In genomic region chr1:165634154-165634921, GRCh38 we compare ENCODE assay signal across 18 cellular contexts. TPM values are rescaled to one million over a fixed set of nuclear protein-coding genes. Genes with fewer than 3 reads are reported as not detected.
A peak's percentile ranks its signal among the peaks of the same experiment; 100 is the strongest.
DNase-seq lines count a peak whose midpoint lies in the region; ATAC-seq and TF ChIP-seq lines count a peak whose summit lies in the region.
"Had no signal": no experiment of that assay in that cellular context is flagged by ENCODE, and none has a peak within 500 bp of the region (broad histone marks: within the 10 kb centered on the region; RNA-seq: fewer than 3 reads in every experiment).

No MANE protein-coding gene starts in this region.

- H3K27ac ChIP-seq in left ventricle myocardium inferior (replicated peaks), result peak overlapping the region; percentile 95
- H3K27ac ChIP-seq in ascending aorta, result peak overlapping the region; percentile 15 to 91
- peak overlapping the region in 3 of 4 donors; percentile 7 to 94 (median 36) for H3K27ac ChIP-seq in transverse colon
- H3K27ac ChIP-seq: HL-60 had no signal

- intact Hi-C loops in left ventricle myocardium inferior (cut with micrococcal nuclease), result no loop called here
- intact Hi-C loops in Right ventricle myocardium superior (cut with DNase I), result no loop called here
- intact Hi-C loops in ascending aorta (cut with DNase I), result no loop called here
- intact Hi-C loops in transverse colon (cut with DNase I; ENCODE audit: low total_unique reads), result no loop called here

- H3K36me3 ChIP-seq in left ventricle myocardium inferior (peaks cover 18% of the 10 kb centered on the region), ascending aorta (peaks cover 0 to 5% of the 10 kb centered on the region in 2 donors), mucosa of stomach (ENCODE audit: control insufficient read depth, insufficient read depth, low read length) (peaks cover 4% of the 10 kb centered on the region), transverse colon (no peaks in the 10 kb centered on the region)

- H3K4me1 ChIP-seq in left ventricle myocardium inferior, result peaks cover 90% of the 10 kb centered on the region
- H3K4me1 ChIP-seq in ascending aorta, result peaks cover 3 to 42% of the 10 kb centered on the region in 2 donors
- H3K4me1 ChIP-seq in mucosa of stomach (ENCODE audit: control insufficient read depth, insufficient read depth, low read length), result peaks cover 33% of the 10 kb centered on the region
- H3K4me1 ChIP-seq in transverse colon, result peaks cover 23 to 75% (median 55%) of the 10 kb centered on the region in 4 donors

- in situ Hi-C loops in transverse colon (cut with MboI; ENCODE audit: low pct_ligation_motif_present in 1 of 4, low pct_unique_long_range_greater_than_20kb in 1 of 4, low sequenced_read_pairs in 3 of 4), result no loop called here

- no peak for DNase-seq in left ventricle myocardium inferior
- DNase-seq in Right ventricle myocardium superior, result no peak
- DNase-seq in ascending aorta (ENCODE audit: low spot score in 2 of 2), result no peak
- no peak for DNase-seq in transverse colon
- no peak for DNase-seq in hippocampal formation (lab: John Stamatoyannopoulos, UW)
- no peak for DNase-seq in HCEC 1CT
- DNase-seq: activated CD4-positive, CD25-positive, alpha-beta regulatory T cell; cerebellar nuclear complex; DMS 273 treated with DMSO at 0.1 percent for 48 hours; GOT3; head of caudate nucleus; naive thymus-derived CD8-positive, alpha-beta T cell; stimulated activated CD4-positive, alpha-beta T cell treated with anti-CD3 and anti-CD28 coated beads, Interleukin-4, amount 100 ng/mL, for 4 hours had no signal

- TF ChIP-seq CTCF in left ventricle myocardium inferior (IDR thresholded peaks at IDR 0.05; ENCODE audit: borderline replicate concordance), result no peak
- no peak for TF ChIP-seq CTCF in ascending aorta (IDR thresholded peaks at IDR 0.05)
- no peak for TF ChIP-seq CTCF in transverse colon (IDR thresholded peaks at IDR 0.05)

- WGBS in transverse colon (ENCODE audit: low coverage in 1 of 2), 2 donors, result 83 to 89% methylated on average over 3 to 6 of the region's 6 CpGs

- no peak for TF ChIP-seq EP300 in transverse colon (IDR thresholded peaks at IDR 0.05; ENCODE audit: low read depth)

- H3K27me3 ChIP-seq in left ventricle myocardium inferior (ENCODE audit: low read depth) (no peaks in the 10 kb centered on the region), ascending aorta (no peaks in the 10 kb centered on the region), mucosa of stomach (ENCODE audit: control insufficient read depth, insufficient read depth, low read length) (no peaks in the 10 kb centered on the region), transverse colon (no peaks in the 10 kb centered on the region)

- H3K9ac ChIP-seq in mucosa of stomach (ENCODE audit: low read length), result peak overlapping the region; percentile 24

- no peak for ATAC-seq in Right ventricle myocardium superior (ENCODE audit: poor library complexity)
- ATAC-seq in HG02610 (IDR thresholded peaks at IDR 0.05; ENCODE audit: unreplicated experiment), result no peak
- ATAC-seq: activated CD8-positive, alpha-beta memory T cell treated with anti-CD3 and anti-CD28 coated beads, Interleukin-2, amount 10 ng/mL, durations not matched to agents 7 days and 5 days; naive thymus-derived CD8-positive, alpha-beta T cell; right cardiac atrium had no signal

- no peak for TF ChIP-seq POLR2A in transverse colon (IDR thresholded peaks at IDR 0.05)

- H3K9me3 ChIP-seq in left ventricle myocardium inferior (replicated peaks) (no peaks in the 10 kb centered on the region), ascending aorta (no peaks in the 10 kb centered on the region), mucosa of stomach (ENCODE audit: control insufficient read depth, low read length) (no peaks in the 10 kb centered on the region), transverse colon (no peaks in the 10 kb centered on the region)

- H3K4me3 ChIP-seq in left ventricle myocardium inferior (peak overlapping the region; percentile 82), ascending aorta (peak overlapping the region; percentile 4 to 90), mucosa of stomach (ENCODE audit: low read length) (no peak overlapping the region), transverse colon (no peak overlapping the region)

RNA-seq across cellular contexts. Expression of gene MGST3, which starts 3.3 kb away (rescaled TPM):
- total RNA-seq in left ventricle myocardium inferior (718 TPM), Right ventricle myocardium superior (601 TPM), ascending aorta (177 TPM), transverse colon (100 to 1,000 TPM in 3 of 4 donors, 10 to 100 TPM in 1; 84.4 to 387 (median 220) TPM)

Comparison
In these comparisons a context has a peak if more than half of its experiments do, and no peak if none do; other contexts are left out.
1. H3K27ac ChIP-seq: peak in every context shown above with its lines; median percentile 95 in left ventricle myocardium inferior; 53 in ascending aorta; 36 in transverse colon.
2. H3K4me3 ChIP-seq: peak in left ventricle myocardium inferior (single experiment) and ascending aorta (2 of 2); none in mucosa of stomach (single experiment) and transverse colon (0 of 4).